ENCODE assay signal across 17 cellular contexts in the genomic region with DNA sequence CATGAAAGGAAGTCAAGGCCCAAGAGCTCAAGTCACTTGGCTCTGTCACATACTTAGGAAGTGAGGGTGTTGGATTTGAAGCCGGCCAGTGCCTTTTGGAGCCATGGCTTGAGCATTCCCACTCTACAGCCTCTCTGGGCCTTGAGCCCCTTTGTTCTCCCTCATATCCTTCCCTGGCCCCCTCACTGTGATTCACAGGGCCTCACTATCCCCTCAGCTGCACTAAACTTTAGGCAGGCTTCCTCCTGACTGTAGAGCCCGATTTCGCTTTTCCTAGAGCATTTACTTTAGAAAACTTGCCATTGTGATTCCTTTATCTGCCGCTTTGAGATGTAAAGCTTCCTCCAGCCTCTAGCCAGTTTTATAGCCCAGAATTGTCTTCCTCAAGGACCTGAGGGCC.
"Had no signal": no experiment of that assay in that cellular context is flagged by ENCODE, and none has a peak within 500 bp of the region (broad histone marks: within the 10 kb centered on the region; RNA-seq: fewer than 3 reads in every experiment).

No MANE protein-coding gene starts in this region.

- H3K4me3 ChIP-seq: left ventricle myocardium inferior, lung, ovary, right atrium auricular region, right lobe of liver, smooth muscle cell, tibial nerve, uterus had no signal

- ATAC-seq: natural killer cell had no signal

- H3K27ac Mint-ChIP-seq: immature natural killer cell; mesothelial cell of epicardium; naive B cell; natural killer cell; nephron progenitor cell; progenitor cell of endocrine pancreas; stimulated activated memory B cell treated with anti-CD40 and anti-IgM and Interleukin-4, amounts not matched to agents 10 μg/mL and 1 μg/mL and 100 μg/mL, for 72 hours; stimulated activated naive CD8-positive, alpha-beta T cell treated with anti-CD3 and anti-CD28 coated beads, Interleukin-15, amount 100 ng/mL, for 72 hours; type B pancreatic cell had no signal

- H3K4me1 Mint-ChIP-seq: immature natural killer cell; mesothelial cell of epicardium; natural killer cell; nephron progenitor cell; stimulated activated memory B cell treated with anti-CD40 and anti-IgM and Interleukin-4, amounts not matched to agents 10 μg/mL and 1 μg/mL and 100 μg/mL, for 72 hours; stimulated activated naive CD8-positive, alpha-beta T cell treated with anti-CD3 and anti-CD28 coated beads, Interleukin-15, amount 100 ng/mL, for 72 hours had no signal

- DNase-seq: immature natural killer cell, left ventricle myocardium inferior, natural killer cell, ovary, uterus had no signal

- H3K9me3 ChIP-seq: left ventricle myocardium inferior, ovary, right atrium auricular region, right lobe of liver, tibial nerve, uterus had no signal

- H3K4me3 Mint-ChIP-seq: immature natural killer cell; mesothelial cell of epicardium; naive B cell; natural killer cell; nephron progenitor cell; stimulated activated memory B cell treated with anti-CD40 and anti-IgM and Interleukin-4, amounts not matched to agents 10 μg/mL and 1 μg/mL and 100 μg/mL, for 72 hours; stimulated activated naive CD8-positive, alpha-beta T cell treated with anti-CD3 and anti-CD28 coated beads, Interleukin-15, amount 100 ng/mL, for 72 hours; type B pancreatic cell had no signal

- H3K4me2 ChIP-seq: smooth muscle cell had no signal

- H3K4me1 ChIP-seq: left ventricle myocardium inferior, right atrium auricular region, right lobe of liver, tibial nerve, uterus had no signal

- H3K36me3 Mint-ChIP-seq: immature natural killer cell; mesothelial cell of epicardium; naive B cell; natural killer cell; stimulated activated memory B cell treated with anti-CD40 and anti-IgM and Interleukin-4, amounts not matched to agents 10 μg/mL and 1 μg/mL and 100 μg/mL, for 72 hours; type B pancreatic cell had no signal

- H3K27me3 Mint-ChIP-seq: naive B cell; progenitor cell of endocrine pancreas; stimulated activated memory B cell treated with anti-CD40 and anti-IgM and Interleukin-4, amounts not matched to agents 10 μg/mL and 1 μg/mL and 100 μg/mL, for 72 hours; stimulated activated naive CD8-positive, alpha-beta T cell treated with anti-CD3 and anti-CD28 coated beads, Interleukin-15, amount 100 ng/mL, for 72 hours had no signal

- H3K36me3 ChIP-seq: left ventricle myocardium inferior, ovary, right atrium auricular region, right lobe of liver, tibial nerve, uterus had no signal

- H3K27me3 ChIP-seq: ovary, right atrium auricular region, right lobe of liver, tibial nerve, uterus had no signal

- H3K9me3 Mint-ChIP-seq: immature natural killer cell; mesothelial cell of epicardium; natural killer cell; stimulated activated naive CD8-positive, alpha-beta T cell treated with anti-CD3 and anti-CD28 coated beads, Interleukin-15, amount 100 ng/mL, for 72 hours; type B pancreatic cell had no signal

- H3K27ac ChIP-seq: left ventricle myocardium inferior, ovary, right atrium auricular region, right lobe of liver, tibial nerve, uterus had no signal
